Comparison of ENCODE assay signal across 16 cellular contexts in genomic region chr1:184189361-184189760, GRCh38.
DNase-seq lines count a peak whose midpoint lies in the region.
"Had no signal": no experiment of that assay in that cellular context is flagged by ENCODE, and none has a peak within 500 bp of the region (broad histone marks: within the 10 kb centered on the region; RNA-seq: fewer than 3 reads in every experiment).

No MANE protein-coding gene starts in this region.

- H3K27ac ChIP-seq in effector memory CD4-positive, alpha-beta T cell (ENCODE audit: insufficient read depth, low read length, poor library complexity, severe bottlenecking), result no peak overlapping the region
- H3K27ac ChIP-seq: gastroesophageal sphincter, parathyroid adenoma had no signal

- no peaks in the 10 kb centered on the region for H3K9me3 ChIP-seq in effector memory CD4-positive, alpha-beta T cell (ENCODE audit: control insufficient read depth, low read length)
- H3K9me3 ChIP-seq: Caco-2, gastroesophageal sphincter had no signal

- H3K4me1 ChIP-seq in effector memory CD4-positive, alpha-beta T cell (ENCODE audit: control insufficient read depth, insufficient read depth, low read length, poor library complexity, severe bottlenecking), result no peaks in the 10 kb centered on the region
- H3K4me1 ChIP-seq: parathyroid adenoma had no signal

- H3K36me3 ChIP-seq in effector memory CD4-positive, alpha-beta T cell (ENCODE audit: control insufficient read depth, insufficient read depth, low read length), result no peaks in the 10 kb centered on the region
- H3K36me3 ChIP-seq: gastroesophageal sphincter had no signal

- H3K4me3 ChIP-seq in effector memory CD4-positive, alpha-beta T cell (ENCODE audit: insufficient read depth, low read depth, low read length, poor library complexity, severe bottlenecking), result no peak overlapping the region
- H3K4me3 ChIP-seq: gastroesophageal sphincter had no signal

- peak; percentile 40 for DNase-seq in DMS 273 treated with DMSO at 0.1 percent for 48 hours (lab: John Stamatoyannopoulos, UW)
- DNase-seq in NCI-H1092 treated with DMSO at 0.1 percent for 48 hours (lab: John Stamatoyannopoulos, UW), result peak; percentile 95
- peak; percentile 81 for DNase-seq in NCI-H69 (lab: John Stamatoyannopoulos, UW)
- DNase-seq in inferior parietal cortex (ENCODE audit: extremely low spot score), result peak; percentile 40
- DNase-seq in effector memory CD4-positive, alpha-beta T cell, result no peak
- no peak for DNase-seq in activated CD4-positive, alpha-beta T cell treated with anti-CD3 and anti-CD28 coated beads, Interleukin-2, amount 50 U/mL, for 48 hours
- DNase-seq in activated gamma-delta T cell (lab: John Stamatoyannopoulos, UW), result no peak
- DNase-seq: activated CD4-positive, alpha-beta T cell treated with anti-CD3 and anti-CD28 coated beads for 1 hour; Caco-2; erythroblast; Kasumi-1; NCI-H187; NK-92 treated with Interleukin-12 subunit alpha and Interleukin-12 subunit beta, amount 100 ng/mL, for 24 hours; trophoblast cell had no signal

- H3K27me3 ChIP-seq in effector memory CD4-positive, alpha-beta T cell (replicated peaks; ENCODE audit: control insufficient read depth, insufficient read depth, low read length, poor library complexity, severe bottlenecking), result no peaks in the 10 kb centered on the region
- H3K27me3 ChIP-seq: gastroesophageal sphincter had no signal

Comparison
In these comparisons a context has a peak if more than half of its experiments do, and no peak if none do; other contexts are left out.
1. DNase-seq: peak in DMS 273 treated with DMSO at 0.1 percent for 48 hours (single experiment), NCI-H1092 treated with DMSO at 0.1 percent for 48 hours (single experiment), NCI-H69 (single experiment) and inferior parietal cortex (single experiment); none in effector memory CD4-positive, alpha-beta T cell (0 of 3), activated CD4-positive, alpha-beta T cell treated with anti-CD3 and anti-CD28 coated beads, Interleukin-2, amount 50 U/mL, for 48 hours (0 of 2) and activated gamma-delta T cell (single experiment).